In genomic region chr1:22412932-22413727, GRCh38 we compare ENCODE assay signal across 1 cellular context.
TF ChIP-seq lines count a peak whose summit lies in the region.

No MANE protein-coding gene starts in this region.

TF ChIP-seq in H1, 55 proteins besides CTCF, POLR2A, EP300 and RAD21 (continued from another document):
- TF ChIP-seq CHD7 (IDR thresholded peaks at IDR 0.05; ENCODE audit: insufficient replicate concordance, low read length) (no peak), BRCA1 (IDR thresholded peaks at IDR 0.05; ENCODE audit: low read depth, low read length) (no peak), MAFK (IDR thresholded peaks at IDR 0.05; ENCODE audit: low read depth, low read length) (no peak), FOSL1 (IDR thresholded peaks at IDR 0.05; ENCODE audit: insufficient read depth, low read depth, low read length) (no peak)
